Comparison of ENCODE assay signal across 9 cellular contexts in the genomic region with DNA sequence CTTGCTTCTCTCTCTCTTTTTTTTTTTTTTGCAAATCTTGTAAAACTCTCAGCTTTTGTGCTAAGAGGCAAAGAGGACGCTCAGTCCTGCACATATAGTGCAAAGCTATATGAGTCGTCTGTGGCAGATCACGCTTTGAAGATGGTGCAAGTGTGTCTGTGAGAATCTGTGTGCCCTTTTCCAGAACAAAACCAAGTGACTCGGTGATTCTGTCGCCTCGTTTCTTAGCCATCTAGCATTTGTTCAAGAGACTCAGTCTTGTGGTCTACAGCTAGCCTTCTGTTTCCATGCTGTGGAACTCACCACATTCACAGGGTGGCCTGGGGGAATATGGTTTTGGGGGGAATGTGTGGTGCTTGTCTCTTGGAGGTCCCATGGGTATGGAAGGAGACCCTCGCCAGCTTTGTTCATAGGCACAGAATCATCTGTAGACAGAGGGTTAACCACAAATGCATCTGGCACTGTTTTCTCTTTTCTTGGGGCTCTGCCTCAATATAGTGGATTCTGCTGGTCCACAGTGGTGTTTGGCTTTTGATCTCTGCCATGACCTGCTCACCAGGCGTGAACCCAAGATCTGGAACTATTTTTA.
DNase-seq lines count a peak whose midpoint lies in the region; ATAC-seq and TF ChIP-seq lines count a peak whose summit lies in the region.
"Had no signal": no experiment of that assay in that cellular context is flagged by ENCODE, and none has a peak within 500 bp of the region (broad histone marks: within the 10 kb centered on the region; RNA-seq: fewer than 3 reads in every experiment).

No MANE protein-coding gene starts in this region.

- H3K27ac ChIP-seq in CD4-positive, alpha-beta T cell (ENCODE audit: low read depth, low read length): no peak overlapping the region
- H3K27ac ChIP-seq in SJSA1: peak overlapping the region; percentile 80
- H3K27ac ChIP-seq in esophagus (ENCODE audit: low read depth in 2 of 2, low read length in 1 of 2): peak overlapping the region; percentile 63 to 71
- peak overlapping the region; percentile 80 for H3K27ac ChIP-seq in trophoblast cell (ENCODE audit: low read depth, low read length)

- H3K27ac Mint-ChIP-seq in CD4-positive, alpha-beta T cell: peak overlapping the region; percentile 60

- no peak for DNase-seq in CD4-positive, alpha-beta T cell
- DNase-seq in SJSA1 (ENCODE audit: low read depth in 1 of 2, low spot score in 2 of 2) (no peak), trophoblast cell (no peak), COLO668 (lab: John Stamatoyannopoulos, UW; ENCODE audit: unreplicated experiment) (no peak), AG20443 (ENCODE audit: low spot score) (no peak), posterior vena cava (ENCODE audit: low spot score) (no peak)
- no peak for DNase-seq in activated effector memory CD4-positive, alpha-beta T cell treated with Interleukin-2 at 50 U/mL for 16 hours
- DNase-seq: activated T-cell treated with anti-CD3 and anti-CD28 coated beads, Interleukin-2, amount 50 U/mL, for 4 hours had no signal

- H2AK5ac ChIP-seq in trophoblast cell (ENCODE audit: low read length): peak overlapping the region; percentile 31

- peak overlapping the region; percentile 60 for H3K4me2 ChIP-seq in trophoblast cell (ENCODE audit: low read length)

- H3K4me1 ChIP-seq in SJSA1 (replicated peaks) (peaks cover 65% of the 10 kb centered on the region), esophagus (ENCODE audit: control insufficient read depth in 2 of 2, insufficient read depth in 2 of 2, low read length in 1 of 2) (peaks cover 2 to 3% of the 10 kb centered on the region in 2 donors), trophoblast cell (ENCODE audit: control insufficient read depth in 1 of 2, insufficient read depth in 2 of 2, low read length in 2 of 2) (peaks cover 49 to 59% of the 10 kb centered on the region in 2 experiments)

- H2BK12ac ChIP-seq in trophoblast cell (ENCODE audit: low read length): peak overlapping the region; percentile 89

- peak overlapping the region; percentile 93 for H2BK120ac ChIP-seq in trophoblast cell (ENCODE audit: insufficient read depth, low read length, poor library complexity)

- peak overlapping the region; percentile 71 for H3K4ac ChIP-seq in trophoblast cell (ENCODE audit: low read depth, low read length)

- peaks cover 12% of the 10 kb centered on the region for H3K79me2 ChIP-seq in trophoblast cell (ENCODE audit: control insufficient read depth, insufficient read depth, low read length, poor library complexity)

- peak overlapping the region; percentile 51 for H2BK5ac ChIP-seq in trophoblast cell (ENCODE audit: low read depth, low read length, poor library complexity)

- intact Hi-C loops in CD4-positive, alpha-beta T cell (cut with DNase I, micrococcal nuclease): no loop called here
- intact Hi-C loops in posterior vena cava (cut with DNase I): no loop called here

- H4K8ac ChIP-seq in trophoblast cell (ENCODE audit: low read depth, low read length): peak overlapping the region; percentile 24

- no peaks in the 10 kb centered on the region for H3K9me3 Mint-ChIP-seq in CD4-positive, alpha-beta T cell
- H3K9me3 Mint-ChIP-seq: activated T-cell treated with anti-CD3 and anti-CD28 coated beads, Interleukin-2, amount 50 U/mL, for 4 hours had no signal

- no peak for TF ChIP-seq CTCF in CD4-positive, alpha-beta T cell (IDR thresholded peaks at IDR 0.05)

- H3K36me3 ChIP-seq in SJSA1 (peaks cover 2% of the 10 kb centered on the region; the same call in 1 of the 2 replicates), esophagus (ENCODE audit: control insufficient read depth in 2 of 2, insufficient read depth in 2 of 2, low read length in 1 of 2) (no peaks in the 10 kb centered on the region), trophoblast cell (ENCODE audit: control insufficient read depth in 1 of 2, insufficient read depth in 2 of 2, low read length in 2 of 2) (no peaks in the 10 kb centered on the region)

- H2AFZ ChIP-seq in trophoblast cell (ENCODE audit: insufficient read depth, low read length, poor library complexity): no peak overlapping the region

- peak overlapping the region; percentile 3 for H4K12ac ChIP-seq in trophoblast cell (ENCODE audit: low read depth, low read length)

- peak overlapping the region; percentile 18 for H3K9ac ChIP-seq in trophoblast cell (ENCODE audit: low read length)

- no peak overlapping the region for H3K23ac ChIP-seq in trophoblast cell (ENCODE audit: low read length)

- peak overlapping the region; percentile 41 for H3K14ac ChIP-seq in trophoblast cell (ENCODE audit: low read length)

- H4K91ac ChIP-seq in trophoblast cell (ENCODE audit: low read depth, low read length): peak overlapping the region; percentile 64

- CTCF ChIA-PET in CD4-positive, alpha-beta T cell (lab: Charles Lee): no interaction called here

- H3K27me3 ChIP-seq in CD4-positive, alpha-beta T cell (ENCODE audit: control insufficient read depth, insufficient read depth, low read length): no peaks in the 10 kb centered on the region
- H3K27me3 ChIP-seq in SJSA1 (replicated peaks) (no peaks in the 10 kb centered on the region), esophagus (ENCODE audit: control insufficient read depth in 1 of 2, insufficient read depth in 2 of 2, low read length in 2 of 2) (no peaks in the 10 kb centered on the region), trophoblast cell (ENCODE audit: insufficient read depth, low read length) (no peaks in the 10 kb centered on the region)

- H3K79me1 ChIP-seq in trophoblast cell (ENCODE audit: low read length): peaks cover 40% of the 10 kb centered on the region

- peak overlapping the region; percentile 4; the same call in 1 of the 2 replicates for H3K4me3 ChIP-seq in SJSA1
- no peak overlapping the region for H3K4me3 ChIP-seq in esophagus (ENCODE audit: low read depth in 1 of 2, low read length in 2 of 2)
- peak overlapping the region; percentile 38 for H3K4me3 ChIP-seq in trophoblast cell (ENCODE audit: low read depth, low read length)

- H3K36me3 Mint-ChIP-seq in CD4-positive, alpha-beta T cell (ENCODE audit: low read depth): no peaks in the 10 kb centered on the region

- WGBS in esophagus, 2 donors: 62 to 66% methylated on average over 8 of the region's 8 CpGs
- WGBS in trophoblast cell (ENCODE audit: extremely low coverage, insufficient coverage, insufficient read length): no CpG with 5 or more reads among the region's 8 CpGs

- no peaks in the 10 kb centered on the region for H3K9me3 ChIP-seq in CD4-positive, alpha-beta T cell (ENCODE audit: control insufficient read depth, low read length)
- H3K9me3 ChIP-seq in SJSA1 (replicated peaks): no peaks in the 10 kb centered on the region
- no peaks in the 10 kb centered on the region for H3K9me3 ChIP-seq in esophagus (ENCODE audit: control insufficient read depth in 2 of 2, insufficient read depth in 1 of 2, low read depth in 1 of 2, low read length in 1 of 2)
- no peaks in the 10 kb centered on the region for H3K9me3 ChIP-seq in trophoblast cell (ENCODE audit: insufficient read depth, low read depth, low read length)

- H3K27me3 Mint-ChIP-seq in CD4-positive, alpha-beta T cell: no peaks in the 10 kb centered on the region

- no peak for ATAC-seq in CD4-positive, alpha-beta T cell (ENCODE audit: poor library complexity)

- peaks cover 20% of the 10 kb centered on the region for H3K4me1 Mint-ChIP-seq in CD4-positive, alpha-beta T cell (ENCODE audit: low read depth)

- POLR2A ChIA-PET in CD4-positive, alpha-beta T cell (lab: Charles Lee): interaction anchor here (0.9 to 1.0 kb wide), 2 partner anchors 18 to 158 kb away, joined by 3 to 4 read pairs; no protein-coding TSS in a partner anchor

- peak overlapping the region; percentile 70 for H3K4me3 Mint-ChIP-seq in CD4-positive, alpha-beta T cell

- peak overlapping the region; percentile 83 for H3K18ac ChIP-seq in trophoblast cell (ENCODE audit: low read length)

Comparison
In these comparisons a context has a peak if more than half of its experiments do, and no peak if none do; other contexts are left out.
1. H3K4me3 ChIP-seq: peak in SJSA1 (single experiment) and trophoblast cell (single experiment); none in esophagus (0 of 2).